ENCODE assay signal across 8 cellular contexts in genomic region chr1:62318756-62319544, GRCh38. TPM values are rescaled to one million over a fixed set of nuclear protein-coding genes. Genes with fewer than 3 reads are reported as not detected.
A peak's percentile ranks its signal among the peaks of the same experiment; 100 is the strongest.
DNase-seq lines count a peak whose midpoint lies in the region; TF ChIP-seq lines count a peak whose summit lies in the region.

Gene KANK4 (minus strand): TSS chr1:62319434. CDS start chr1:62281564, 37,870 bp downstream.

- no peak for TF ChIP-seq EP300 in suprapubic skin (IDR thresholded peaks at IDR 0.05)

- intact Hi-C loops in MCF 10A (cut with micrococcal nuclease), result no loop called here
- intact Hi-C loops in lower leg skin (cut with DNase I; ENCODE audit: low total_unique reads), result no loop called here

- no peaks in the 10 kb centered on the region for H3K36me3 Mint-ChIP-seq in MCF 10A (ENCODE audit: insufficient read depth, unreplicated experiment)
- H3K36me3 Mint-ChIP-seq in activated CD4-positive, alpha-beta T cell treated with anti-CD3 and anti-CD28 coated beads, Interleukin-2, amount 10 ng/mL, durations not matched to agents 7 days and 5 days (ENCODE audit: low read depth), result no peaks in the 10 kb centered on the region

- H3K4me3 ChIP-seq in lower leg skin (ENCODE audit: low read depth, poor library complexity, severe bottlenecking) (peak within 1 kb of the TSS; percentile 11), suprapubic skin (peak within 1 kb of the TSS; percentile 50)

- H3K4me3 Mint-ChIP-seq in MCF 10A (ENCODE audit: unreplicated experiment), result peak within 1 kb of the TSS; percentile 47
- H3K4me3 Mint-ChIP-seq in activated CD4-positive, alpha-beta T cell treated with anti-CD3 and anti-CD28 coated beads, Interleukin-2, amount 10 ng/mL, durations not matched to agents 7 days and 5 days, result no peak within 1 kb of the TSS

- no peak within 1 kb of the TSS for H3K27ac Mint-ChIP-seq in MCF 10A (ENCODE audit: low read depth, unreplicated experiment)
- no peak within 1 kb of the TSS for H3K27ac Mint-ChIP-seq in activated CD4-positive, alpha-beta T cell treated with anti-CD3 and anti-CD28 coated beads, Interleukin-2, amount 10 ng/mL, durations not matched to agents 7 days and 5 days

- POLR2A ChIA-PET in MCF 10A (lab: Yijun Ruan, JAX), result interaction anchor here (0.6 kb wide), 1 partner anchor 1530 kb away, joined by 3 read pairs; no protein-coding TSS in a partner anchor
- POLR2A ChIA-PET in activated CD4-positive, alpha-beta T cell treated with anti-CD3 and anti-CD28 coated beads, Interleukin-2, amount 10 ng/mL, durations not matched to agents 7 days and 5 days (lab: Charles Lee), result no interaction called here

- H3K36me3 ChIP-seq in suprapubic skin, result no peaks in the 10 kb centered on the region

- TF ChIP-seq CTCF in MCF 10A (IDR thresholded peaks at IDR 0.05; ENCODE audit: unreplicated experiment), result no peak
- TF ChIP-seq CTCF in lower leg skin (IDR thresholded peaks at IDR 0.05), result no peak
- no peak for TF ChIP-seq CTCF in suprapubic skin (IDR thresholded peaks at IDR 0.05)

- no peak within 1 kb of the TSS for H3K27ac ChIP-seq in suprapubic skin

- peaks cover 40% of the 10 kb centered on the region for H3K27me3 ChIP-seq in suprapubic skin

- no peaks in the 10 kb centered on the region for H3K9me3 ChIP-seq in suprapubic skin

- BruUV-seq in MCF 10A (replicated peaks; lab: Mats Ljungman, UMichigan), result no TSS peak

- TF ChIP-seq POLR2A in lower leg skin (IDR thresholded peaks at IDR 0.05) (no peak), suprapubic skin (IDR thresholded peaks at IDR 0.05) (no peak)

- no peaks in the 10 kb centered on the region for H3K9me3 Mint-ChIP-seq in MCF 10A (ENCODE audit: unreplicated experiment)
- H3K9me3 Mint-ChIP-seq in activated CD4-positive, alpha-beta T cell treated with anti-CD3 and anti-CD28 coated beads, Interleukin-2, amount 10 ng/mL, durations not matched to agents 7 days and 5 days, result no peaks in the 10 kb centered on the region

- WGBS in lower leg skin, 2 donors, result 0 to 1% methylated on average over 18 to 77 of the region's 84 CpGs
- under 1% methylated on average over 24 of the region's 84 CpGs for WGBS in suprapubic skin

- CTCF ChIA-PET in MCF 10A (lab: Yijun Ruan, JAX), result interaction anchor here (0.7 to 0.8 kb wide), 3 partner anchors 8 to 55 kb away, joined by 3 read pairs; no protein-coding TSS in a partner anchor
- CTCF ChIA-PET in activated CD4-positive, alpha-beta T cell treated with anti-CD3 and anti-CD28 coated beads, Interleukin-2, amount 10 ng/mL, durations not matched to agents 7 days and 5 days (lab: Charles Lee), result no interaction called here

- DNase-seq in NCI-H2227 (lab: John Stamatoyannopoulos, UW; ENCODE audit: unreplicated experiment), result peak; percentile 36
- no peak for DNase-seq in NCI-H2227 treated with DMSO at 0.1 percent for 48 hours (lab: John Stamatoyannopoulos, UW)
- DNase-seq in MCF 10A (ENCODE audit: unreplicated experiment), result no peak
- DNase-seq in lower leg skin (ENCODE audit: low spot score in 2 of 2), result no peak
- no peak for DNase-seq in suprapubic skin (ENCODE audit: low spot score in 2 of 2)
- no peak for DNase-seq in activated effector memory CD4-positive, alpha-beta T cell treated with anti-CD3 and anti-CD28 coated beads, Interleukin-2, amount 50 U/mL, for 16 hours
- DNase-seq in activated CD4-positive, alpha-beta T cell treated with anti-CD3 and anti-CD28 coated beads, Interleukin-2, amount 10 ng/mL, durations not matched to agents 7 days and 5 days, result no peak
- no peak for DNase-seq in NCI-H2107 (lab: John Stamatoyannopoulos, UW)

- peaks cover 14% of the 10 kb centered on the region for H3K4me1 ChIP-seq in suprapubic skin

- H3K27me3 Mint-ChIP-seq in MCF 10A (ENCODE audit: insufficient read depth, unreplicated experiment), result no peaks in the 10 kb centered on the region
- peaks cover 38% of the 10 kb centered on the region for H3K27me3 Mint-ChIP-seq in activated CD4-positive, alpha-beta T cell treated with anti-CD3 and anti-CD28 coated beads, Interleukin-2, amount 10 ng/mL, durations not matched to agents 7 days and 5 days

- peaks cover 14% of the 10 kb centered on the region for H3K4me1 Mint-ChIP-seq in MCF 10A (ENCODE audit: insufficient read depth, unreplicated experiment)
- H3K4me1 Mint-ChIP-seq in activated CD4-positive, alpha-beta T cell treated with anti-CD3 and anti-CD28 coated beads, Interleukin-2, amount 10 ng/mL, durations not matched to agents 7 days and 5 days, result no peaks in the 10 kb centered on the region

RNA-seq across cellular contexts. Expression of gene KANK4, which starts in this region (rescaled TPM):
- total RNA-seq in MCF 10A (2022) (0.20 and 0.51 TPM in 2 replicates), lower leg skin (1 to 10 TPM in 1 of 4 donors, under 1 TPM in 3; 0.21 to 1.5 (median 0.72) TPM), suprapubic skin (1 to 10 TPM in 1 of 4 donors, under 1 TPM in 3; 0.16 to 1.3 (median 0.54) TPM)
- not detected for total RNA-seq in activated CD4-positive, alpha-beta T cell treated with anti-CD3 and anti-CD28 coated beads, Interleukin-2, amount 10 ng/mL, durations not matched to agents 7 days and 5 days
